35 cellular contexts compared by ENCODE assay signal in the genomic region with DNA sequence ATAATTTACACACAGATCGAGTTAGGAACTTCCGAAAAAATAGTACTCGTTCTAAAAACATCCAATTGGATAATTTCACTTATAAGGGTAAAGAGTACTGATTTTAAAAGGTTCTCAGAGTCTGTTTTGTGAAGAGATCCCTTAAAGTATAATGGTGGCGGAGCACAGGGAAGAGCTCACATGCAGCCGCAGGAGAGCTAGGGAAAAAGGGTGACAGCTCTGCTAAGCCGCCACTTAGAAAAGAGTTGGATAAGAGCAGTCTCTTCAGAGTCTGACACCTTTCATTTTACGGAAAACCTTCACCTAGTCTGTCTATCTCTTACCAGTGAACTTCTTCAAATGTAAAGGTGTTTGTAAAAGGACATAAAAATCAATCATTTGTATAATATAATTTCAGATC.
"Had no signal": no experiment of that assay in that cellular context is flagged by ENCODE, and none has a peak within 500 bp of the region (broad histone marks: within the 10 kb centered on the region; RNA-seq: fewer than 3 reads in every experiment).

No MANE protein-coding gene starts in this region.

- H3K27me3 ChIP-seq: MG63 had no signal

- H3K9me3 ChIP-seq: MG63 had no signal

- H3K9ac ChIP-seq: KMS-11 had no signal

- H3K27ac ChIP-seq: KMS-11 had no signal

- DNase-seq: Karpas-422, Kasumi-1, KBM-7, KG1, MG63, MM.1S, MV-4-11, NCI-H1048, NCI-H1092, NCI-H1092 treated with DMSO at 0.1 percent for 48 hours, NCI-H1105, NCI-H1105 treated with DMSO at 0.1 percent for 48 hours, NCI-H1417, NCI-H1417 treated with DMSO at 0.1 percent for 48 hours, NCI-H1436, NCI-H1436 treated with DMSO at 0.1 percent for 48 hours, NCI-H146, NCI-H1694, NCI-H1694 treated with DMSO at 0.1 percent for 48 hours, NCI-H187, NCI-H187 treated with DMSO at 0.1 percent for 48 hours, NCI-H1930, NCI-H2029, NCI-H2029 treated with DMSO at 0.1 percent for 48 hours, NCI-H2081, NCI-H2081 treated with DMSO at 0.1 percent for 48 hours, NCI-H2107, NCI-H2171, NCI-H2171 treated with DMSO at 0.1 percent for 48 hours, NCI-H2227 treated with DMSO at 0.1 percent for 48 hours, NCI-H226, NCI-H345, NCI-H446, NCI-H446 treated with DMSO at 0.1 percent for 48 hours had no signal

- H3K36me3 ChIP-seq: MG63 had no signal

- H3K4me2 ChIP-seq: KMS-11 had no signal

- H3K4me3 ChIP-seq: MG63 had no signal
